In genomic region chr19:15107056-15108010, GRCh38 we compare ENCODE assay signal across 1 cellular context.
TF ChIP-seq lines count a peak whose summit lies in the region.

Gene SYDE1 (plus strand): TSS chr19:15107401. CDS start chr19:15107434, 33 bp downstream.

TF ChIP-seq in HEK293, 187 proteins besides CTCF, POLR2A, EP300 and RAD21 (continued from another document):
- TF ChIP-seq, protein P1, sequence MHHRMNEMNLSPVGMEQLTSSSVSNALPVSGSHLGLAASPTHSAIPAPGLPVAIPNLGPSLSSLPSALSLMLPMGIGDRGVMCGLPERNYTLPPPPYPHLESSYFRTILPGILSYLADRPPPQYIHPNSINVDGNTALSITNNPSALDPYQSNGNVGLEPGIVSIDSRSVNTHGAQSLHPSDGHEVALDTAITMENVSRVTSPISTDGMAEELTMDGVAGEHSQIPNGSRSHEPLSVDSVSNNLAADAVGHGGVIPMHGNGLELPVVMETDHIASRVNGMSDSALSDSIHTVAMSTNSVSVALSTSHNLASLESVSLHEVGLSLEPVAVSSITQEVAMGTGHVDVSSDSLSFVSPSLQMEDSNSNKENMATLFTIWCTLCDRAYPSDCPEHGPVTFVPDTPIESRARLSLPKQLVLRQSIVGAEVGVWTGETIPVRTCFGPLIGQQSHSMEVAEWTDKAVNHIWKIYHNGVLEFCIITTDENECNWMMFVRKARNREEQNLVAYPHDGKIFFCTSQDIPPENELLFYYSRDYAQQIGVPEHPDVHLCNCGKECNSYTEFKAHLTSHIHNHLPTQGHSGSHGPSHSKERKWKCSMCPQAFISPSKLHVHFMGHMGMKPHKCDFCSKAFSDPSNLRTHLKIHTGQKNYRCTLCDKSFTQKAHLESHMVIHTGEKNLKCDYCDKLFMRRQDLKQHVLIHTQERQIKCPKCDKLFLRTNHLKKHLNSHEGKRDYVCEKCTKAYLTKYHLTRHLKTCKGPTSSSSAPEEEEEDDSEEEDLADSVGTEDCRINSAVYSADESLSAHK (tag by site-specific recombination; IDR thresholded peaks at IDR 0.05), result no peak
- TF ChIP-seq BCL11B (tag by site-specific recombination; IDR thresholded peaks at IDR 0.05; ENCODE audit: low read depth) (no peak), SP7 (tag by site-specific recombination; IDR thresholded peaks at IDR 0.05) (0 out of 2 replicates have a peak, but pooled peaks have one; percentile 9), ZFP41 (tag by site-specific recombination; IDR thresholded peaks at IDR 0.05; ENCODE audit: borderline replicate concordance) (no peak), KLF7 (tag by site-specific recombination; IDR thresholded peaks at IDR 0.05; ENCODE audit: borderline replicate concordance) (no peak), RBAK (tag by site-specific recombination; IDR thresholded peaks at IDR 0.05) (no peak), ZNF768 (tag by site-specific recombination; IDR thresholded peaks at IDR 0.05) (no peak), SP2 (tag by site-specific recombination; IDR thresholded peaks at IDR 0.05) (peak; percentile 56), IKZF3 (tag by site-specific recombination; IDR thresholded peaks at IDR 0.05) (peak; percentile 36; the same call in 1 of the 2 replicates), ZNF585B (tag by site-specific recombination; IDR thresholded peaks at IDR 0.05) (no peak), ZNF529 (tag by site-specific recombination; IDR thresholded peaks at IDR 0.05; ENCODE audit: insufficient replicate concordance) (no peak), KLF9 (tag by site-specific recombination; IDR thresholded peaks at IDR 0.05; ENCODE audit: low read depth) (0 out of 2 replicates have a peak, but pooled peaks have one; percentile 10), ZNF76 (tag by site-specific recombination; IDR thresholded peaks at IDR 0.05; ENCODE audit: borderline replicate concordance, low read depth) (peak; percentile 23; the same call in 1 of the 2 replicates), ZNF274 (IDR thresholded peaks at IDR 0.05; ENCODE audit: low read length) (no peak), ZNF274 (tag by site-specific recombination; IDR thresholded peaks at IDR 0.05; ENCODE audit: borderline replicate concordance) (no peak), GLIS1 (tag by site-specific recombination; IDR thresholded peaks at IDR 0.05) (peak; percentile 62), ZBTB26 (tag by site-specific recombination; optimal IDR thresholded peaks at IDR 0.05) (peak; percentile 53), ZBTB17 (tag by site-specific recombination; IDR thresholded peaks at IDR 0.05) (peak; percentile 43; the same call in 1 of the 2 replicates), ZFHX2 (tag by site-specific recombination; conservative IDR thresholded peaks at IDR 0.05) (peak; percentile 58; the same call in 1 of the 2 replicates), ZSCAN30 (tag by site-specific recombination; IDR thresholded peaks at IDR 0.05) (peak; percentile 10; the same call in 1 of the 2 replicates), ZNF707 (tag by site-specific recombination; IDR thresholded peaks at IDR 0.05) (no peak), ZNF280D (tag by site-specific recombination; IDR thresholded peaks at IDR 0.05) (no peak), ZBTB48 (tag by site-specific recombination; IDR thresholded peaks at IDR 0.05) (peak; percentile 76; the same call in 1 of the 2 replicates)
- TF ChIP-seq, protein P2, sequence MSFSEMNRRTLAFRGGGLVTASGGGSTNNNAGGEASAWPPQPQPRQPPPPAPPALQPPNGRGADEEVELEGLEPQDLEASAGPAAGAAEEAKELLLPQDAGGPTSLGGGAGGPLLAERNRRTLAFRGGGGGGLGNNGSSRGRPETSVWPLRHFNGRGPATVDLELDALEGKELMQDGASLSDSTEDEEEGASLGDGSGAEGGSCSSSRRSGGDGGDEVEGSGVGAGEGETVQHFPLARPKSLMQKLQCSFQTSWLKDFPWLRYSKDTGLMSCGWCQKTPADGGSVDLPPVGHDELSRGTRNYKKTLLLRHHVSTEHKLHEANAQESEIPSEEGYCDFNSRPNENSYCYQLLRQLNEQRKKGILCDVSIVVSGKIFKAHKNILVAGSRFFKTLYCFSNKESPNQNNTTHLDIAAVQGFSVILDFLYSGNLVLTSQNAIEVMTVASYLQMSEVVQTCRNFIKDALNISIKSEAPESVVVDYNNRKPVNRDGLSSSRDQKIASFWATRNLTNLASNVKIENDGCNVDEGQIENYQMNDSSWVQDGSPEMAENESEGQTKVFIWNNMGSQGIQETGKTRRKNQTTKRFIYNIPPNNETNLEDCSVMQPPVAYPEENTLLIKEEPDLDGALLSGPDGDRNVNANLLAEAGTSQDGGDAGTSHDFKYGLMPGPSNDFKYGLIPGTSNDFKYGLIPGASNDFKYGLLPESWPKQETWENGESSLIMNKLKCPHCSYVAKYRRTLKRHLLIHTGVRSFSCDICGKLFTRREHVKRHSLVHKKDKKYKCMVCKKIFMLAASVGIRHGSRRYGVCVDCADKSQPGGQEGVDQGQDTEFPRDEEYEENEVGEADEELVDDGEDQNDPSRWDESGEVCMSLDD (tag by site-specific recombination; IDR thresholded peaks at IDR 0.05), result peak; percentile 89
- TF ChIP-seq, protein P3, sequence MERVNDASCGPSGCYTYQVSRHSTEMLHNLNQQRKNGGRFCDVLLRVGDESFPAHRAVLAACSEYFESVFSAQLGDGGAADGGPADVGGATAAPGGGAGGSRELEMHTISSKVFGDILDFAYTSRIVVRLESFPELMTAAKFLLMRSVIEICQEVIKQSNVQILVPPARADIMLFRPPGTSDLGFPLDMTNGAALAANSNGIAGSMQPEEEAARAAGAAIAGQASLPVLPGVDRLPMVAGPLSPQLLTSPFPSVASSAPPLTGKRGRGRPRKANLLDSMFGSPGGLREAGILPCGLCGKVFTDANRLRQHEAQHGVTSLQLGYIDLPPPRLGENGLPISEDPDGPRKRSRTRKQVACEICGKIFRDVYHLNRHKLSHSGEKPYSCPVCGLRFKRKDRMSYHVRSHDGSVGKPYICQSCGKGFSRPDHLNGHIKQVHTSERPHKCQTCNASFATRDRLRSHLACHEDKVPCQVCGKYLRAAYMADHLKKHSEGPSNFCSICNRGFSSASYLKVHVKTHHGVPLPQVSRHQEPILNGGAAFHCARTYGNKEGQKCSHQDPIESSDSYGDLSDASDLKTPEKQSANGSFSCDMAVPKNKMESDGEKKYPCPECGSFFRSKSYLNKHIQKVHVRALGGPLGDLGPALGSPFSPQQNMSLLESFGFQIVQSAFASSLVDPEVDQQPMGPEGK (tag by site-specific recombination; IDR thresholded peaks at IDR 0.05), result peak; percentile 43
- TF ChIP-seq, protein P4, sequence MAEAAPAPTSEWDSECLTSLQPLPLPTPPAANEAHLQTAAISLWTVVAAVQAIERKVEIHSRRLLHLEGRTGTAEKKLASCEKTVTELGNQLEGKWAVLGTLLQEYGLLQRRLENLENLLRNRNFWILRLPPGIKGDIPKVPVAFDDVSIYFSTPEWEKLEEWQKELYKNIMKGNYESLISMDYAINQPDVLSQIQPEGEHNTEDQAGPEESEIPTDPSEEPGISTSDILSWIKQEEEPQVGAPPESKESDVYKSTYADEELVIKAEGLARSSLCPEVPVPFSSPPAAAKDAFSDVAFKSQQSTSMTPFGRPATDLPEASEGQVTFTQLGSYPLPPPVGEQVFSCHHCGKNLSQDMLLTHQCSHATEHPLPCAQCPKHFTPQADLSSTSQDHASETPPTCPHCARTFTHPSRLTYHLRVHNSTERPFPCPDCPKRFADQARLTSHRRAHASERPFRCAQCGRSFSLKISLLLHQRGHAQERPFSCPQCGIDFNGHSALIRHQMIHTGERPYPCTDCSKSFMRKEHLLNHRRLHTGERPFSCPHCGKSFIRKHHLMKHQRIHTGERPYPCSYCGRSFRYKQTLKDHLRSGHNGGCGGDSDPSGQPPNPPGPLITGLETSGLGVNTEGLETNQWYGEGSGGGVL (tag by site-specific recombination; IDR thresholded peaks at IDR 0.05), result peak; percentile 25; the same call in 1 of the 2 replicates
